18 cellular contexts compared by ENCODE assay signal in the genomic region with DNA sequence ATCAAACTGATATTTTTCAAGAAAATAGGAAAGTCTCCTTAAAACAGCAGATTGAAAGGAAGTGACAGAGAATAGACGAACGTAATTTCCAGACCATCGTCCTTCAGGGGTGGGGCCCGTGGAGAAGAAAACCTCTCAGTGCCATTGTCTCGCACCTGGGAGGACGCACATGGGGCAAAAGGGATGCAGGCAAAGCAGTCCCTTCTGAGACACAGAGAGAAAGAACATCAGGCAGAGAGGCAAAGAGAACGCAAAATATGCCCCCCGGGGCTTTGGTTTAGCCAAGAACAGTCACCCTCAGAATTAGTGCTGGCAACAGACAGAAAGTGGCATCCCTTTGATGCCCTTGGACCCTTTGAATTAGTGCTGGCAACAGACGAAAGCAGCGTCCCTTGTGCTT. TPM values are rescaled to one million over a fixed set of nuclear protein-coding genes. Genes with fewer than 3 reads are reported as not detected.
DNase-seq lines count a peak whose midpoint lies in the region; ATAC-seq, FAIRE-seq and TF ChIP-seq lines count a peak whose summit lies in the region.
"Had no signal": no experiment of that assay in that cellular context is flagged by ENCODE, and none has a peak within 500 bp of the region (broad histone marks: within the 10 kb centered on the region; RNA-seq: fewer than 3 reads in every experiment).

No MANE protein-coding gene starts in this region.

- no TSS peak for BruUV-seq in endothelial cell of umbilical vein (replicated peaks; lab: Mats Ljungman, UMichigan)

- no peaks in the 10 kb centered on the region for H3F3A ChIP-seq in GM23338 (replicated peaks; ENCODE audit: low read depth)

- H3K9me3 ChIP-seq in BLaER1 (no peaks in the 10 kb centered on the region), endothelial cell of umbilical vein (replicated peaks; ENCODE audit: control insufficient read depth, insufficient read depth, low read length) (no peaks in the 10 kb centered on the region)
- no peaks in the 10 kb centered on the region for H3K9me3 ChIP-seq in CD4-positive, alpha-beta memory T cell (ENCODE audit: control insufficient read depth in 1 of 2, low read length in 2 of 2)
- H3K9me3 ChIP-seq: Caco-2 had no signal

- peaks cover 58% of the 10 kb centered on the region for H3K4me1 ChIP-seq in BLaER1
- H3K4me1 ChIP-seq in GM23338 (ENCODE audit: insufficient read depth) = no peaks in the 10 kb centered on the region
- peaks cover 6% of the 10 kb centered on the region for H3K4me1 ChIP-seq in endothelial cell of umbilical vein (ENCODE audit: control insufficient read depth, extremely low read depth, insufficient read depth, low read length)
- no peaks in the 10 kb centered on the region for H3K4me1 ChIP-seq in CD4-positive, alpha-beta memory T cell (ENCODE audit: insufficient read depth, low read length)
- H3K4me1 ChIP-seq: Caco-2 had no signal

- peaks cover 15% of the 10 kb centered on the region for H3K4me1 Mint-ChIP-seq in GM23338
- H3K4me1 Mint-ChIP-seq in CD4-positive, alpha-beta memory T cell = peaks cover 3 to 8% (median 6%) of the 10 kb centered on the region in 4 donors
- H3K4me1 Mint-ChIP-seq: B cell, CD14-positive monocyte had no signal

- CTCF ChIA-PET in endothelial cell of umbilical vein (lab: Charles Lee) = no interaction called here
- CTCF ChIA-PET in CD4-positive, alpha-beta memory T cell (lab: Charles Lee; ENCODE audit: partially characterized antibody) = no interaction called here

- no peak overlapping the region for H3K4me3 Mint-ChIP-seq in GM23338
- H3K4me3 Mint-ChIP-seq in CD4-positive, alpha-beta memory T cell = no peak overlapping the region
- H3K4me3 Mint-ChIP-seq: B cell, CD14-positive monocyte had no signal

- no peak for TF ChIP-seq POLR2A in endothelial cell of umbilical vein (IDR thresholded peaks at IDR 0.05; ENCODE audit: low read depth, low read length)

- no peak for TF ChIP-seq CTCF in GM23338 (conservative IDR thresholded peaks at IDR 0.05; ENCODE audit: low read depth in 2 of 2)
- TF ChIP-seq CTCF in endothelial cell of umbilical vein (IDR thresholded peaks at IDR 0.05; ENCODE audit: extremely low read depth in 1 of 2, insufficient read depth in 1 of 2, low read depth in 1 of 2, low read length in 2 of 2) = no peak

- FAIRE-seq in endothelial cell of umbilical vein (lab: Jason Lieb, UNC) = no peak
- FAIRE-seq: A204.1, GM12892, HepG2 had no signal

- H3K9me2 ChIP-seq in GM23338 (ENCODE audit: insufficient read depth) = no peaks in the 10 kb centered on the region

- peaks cover 7% of the 10 kb centered on the region for H3K27me3 Mint-ChIP-seq in GM23338 (ENCODE audit: insufficient read depth, low read depth, poor library complexity)
- peaks cover 22 to 32% of the 10 kb centered on the region in 2 donors for H3K27me3 Mint-ChIP-seq in CD4-positive, alpha-beta memory T cell

- H2AFZ ChIP-seq in GM23338 (0 out of 2 replicates have a peak overlapping the region, but pooled peaks have one; percentile 23), endothelial cell of umbilical vein (ENCODE audit: low read depth, low read length) (no peak overlapping the region)

- H3K36me3 Mint-ChIP-seq in GM23338 (ENCODE audit: low read depth) = no peaks in the 10 kb centered on the region
- no peaks in the 10 kb centered on the region for H3K36me3 Mint-ChIP-seq in CD4-positive, alpha-beta memory T cell
- H3K36me3 Mint-ChIP-seq: CD14-positive monocyte; CD8-positive, alpha-beta memory T cell had no signal

- no peak for ATAC-seq in GM23338
- no peak for ATAC-seq in HG03342 (IDR thresholded peaks at IDR 0.05; ENCODE audit: unreplicated experiment)
- no peak for ATAC-seq in GM19023 (IDR thresholded peaks at IDR 0.05; ENCODE audit: unreplicated experiment)
- ATAC-seq: HepG2 had no signal

- H3K27me3 ChIP-seq in BLaER1 (no peaks in the 10 kb centered on the region), GM23338 (ENCODE audit: insufficient read depth) (no peaks in the 10 kb centered on the region), endothelial cell of umbilical vein (ENCODE audit: control insufficient read depth in 2 of 2, insufficient read depth in 2 of 2, low read length in 2 of 2) (peaks cover 15 to 19% of the 10 kb centered on the region in 2 experiments)
- H3K27me3 ChIP-seq in CD4-positive, alpha-beta memory T cell (ENCODE audit: insufficient read depth, low read length) = peaks cover 3% of the 10 kb centered on the region

- H4K20me1 ChIP-seq in BLaER1 (0 out of 2 replicates have a peak, but pooled peaks cover 6% of the 10 kb centered on the region), GM23338 (replicated peaks; ENCODE audit: insufficient read depth) (no peaks in the 10 kb centered on the region), endothelial cell of umbilical vein (replicated peaks; ENCODE audit: control insufficient read depth, extremely low read depth, insufficient read depth, low read length) (no peaks in the 10 kb centered on the region)

- no peak overlapping the region for H3K27ac ChIP-seq in BLaER1
- H3K27ac ChIP-seq in GM23338 (ENCODE audit: low read depth) = no peak overlapping the region
- H3K27ac ChIP-seq in endothelial cell of umbilical vein (ENCODE audit: insufficient read depth, low read depth, low read length) = no peak overlapping the region
- no peak overlapping the region for H3K27ac ChIP-seq in CD4-positive, alpha-beta memory T cell (ENCODE audit: low read depth, low read length)

- H3K9ac ChIP-seq in BLaER1 = no peak overlapping the region
- no peak overlapping the region for H3K9ac ChIP-seq in endothelial cell of umbilical vein (replicated peaks; ENCODE audit: extremely low read depth, insufficient read depth, low read length)

- DNase-seq in GM23338 (ENCODE audit: low spot score) = no peak
- no peak for DNase-seq in endothelial cell of umbilical vein (ENCODE audit: low read depth, low spot score)
- DNase-seq in posterior vena cava (ENCODE audit: low spot score) = peak; percentile 34
- no peak for DNase-seq in CD4-positive, alpha-beta memory T cell
- DNase-seq: Caco-2; CD8-positive, alpha-beta memory T cell; DND-41; GDM1 had no signal

- no peak overlapping the region for H3K27ac Mint-ChIP-seq in GM23338
- H3K27ac Mint-ChIP-seq in CD4-positive, alpha-beta memory T cell = no peak overlapping the region
- H3K27ac Mint-ChIP-seq: B cell; CD8-positive, alpha-beta memory T cell had no signal

- no peaks in the 10 kb centered on the region; the same call in 2 of the 3 replicates for H3K9me3 Mint-ChIP-seq in GM23338
- no peaks in the 10 kb centered on the region for H3K9me3 Mint-ChIP-seq in CD4-positive, alpha-beta memory T cell
- H3K9me3 Mint-ChIP-seq: CD8-positive, alpha-beta memory T cell had no signal

- peak overlapping the region; percentile 56 for H3K4me2 ChIP-seq in BLaER1
- no peak overlapping the region for H3K4me2 ChIP-seq in GM23338
- H3K4me2 ChIP-seq in endothelial cell of umbilical vein (ENCODE audit: insufficient read depth, low read length) = peak overlapping the region; percentile 16

- POLR2A ChIA-PET in endothelial cell of umbilical vein (lab: Charles Lee) = no interaction called here
- POLR2A ChIA-PET in CD4-positive, alpha-beta memory T cell (lab: Charles Lee; ENCODE audit: partially characterized antibody) = no interaction called here

- no peaks in the 10 kb centered on the region for H3K9me1 ChIP-seq in endothelial cell of umbilical vein (replicated peaks; ENCODE audit: control insufficient read depth, extremely low read depth, insufficient read depth, low read length)

- intact Hi-C loops in endothelial cell of umbilical vein (cut with micrococcal nuclease) (no loop called here), posterior vena cava (cut with DNase I) (no loop called here)
- intact Hi-C loops in CD4-positive, alpha-beta memory T cell (cut with micrococcal nuclease) = no loop called here

- H3K79me2 ChIP-seq in GM23338 (replicated peaks; ENCODE audit: insufficient read depth) (no peaks in the 10 kb centered on the region), endothelial cell of umbilical vein (ENCODE audit: control insufficient read depth, insufficient read depth, low read length) (no peaks in the 10 kb centered on the region)

- dilution Hi-C loops in endothelial cell of umbilical vein (cut with MboI; ENCODE audit: extremely low pct_ligation_motif_present, low sequenced_read_pairs) = no loop called here

- H3K4me3 ChIP-seq in BLaER1 = no peak overlapping the region
- no peak overlapping the region for H3K4me3 ChIP-seq in GM23338
- no peak overlapping the region for H3K4me3 ChIP-seq in endothelial cell of umbilical vein (replicated peaks in 1 of 3; ENCODE audit: insufficient read depth in 1 of 3, low read depth in 1 of 3, low read length in 3 of 3)
- H3K4me3 ChIP-seq in CD4-positive, alpha-beta memory T cell (ENCODE audit: low read length in 2 of 2) = no peak overlapping the region

- H3K36me3 ChIP-seq in BLaER1 (no peaks in the 10 kb centered on the region), GM23338 (ENCODE audit: insufficient read depth) (no peaks in the 10 kb centered on the region), endothelial cell of umbilical vein (ENCODE audit: control insufficient read depth in 2 of 2, extremely low read depth in 1 of 2, insufficient read depth in 2 of 2, low read length in 2 of 2) (no peaks in the 10 kb centered on the region)
- H3K36me3 ChIP-seq in CD4-positive, alpha-beta memory T cell (ENCODE audit: insufficient read depth, low read length) = no peaks in the 10 kb centered on the region

RNA-seq across cellular contexts. Expression of gene MUC20, which starts 37.0 kb away (rescaled TPM):
- 0.12 TPM in 1 of 2 replicates, not detected in the other for total RNA-seq in GM23338 (2014; rRNA removed; shearing (Covaris generic))
- polyA plus RNA-seq in GM23338 (2016; fragmentation: Nextera tagmentation; extraction: Ambion mirVana) (0.29 TPM in 1 of 2 replicates, not detected in the other), endothelial cell of umbilical vein (0.18 TPM in 1 of 2 replicates, not detected in the other)
- total RNA-seq in endothelial cell of umbilical vein (0.62 and 0.81 TPM in 2 replicates), posterior vena cava (1 to 10 TPM; 3.8 to 9.4 TPM)
- polyA plus RNA-seq in endothelial cell of umbilical vein (2011; cell fraction: cytosol; rRNA removed) = not detected in 2 replicates
- 0.17 and 0.35 TPM in 2 replicates for polyA plus RNA-seq in endothelial cell of umbilical vein (2011; cell fraction: nucleus; rRNA removed)
- 0.12 and 0.31 TPM in 2 replicates for polyA plus RNA-seq in endothelial cell of umbilical vein (2012)
- polyA minus RNA-seq in endothelial cell of umbilical vein = not detected in 2 replicates
- not detected for polyA minus RNA-seq in endothelial cell of umbilical vein (2011; cell fraction: cytosol; rRNA and poly(A)+ RNA removed)
- not detected in 2 replicates for polyA minus RNA-seq in endothelial cell of umbilical vein (2011; cell fraction: nucleus; rRNA and poly(A)+ RNA removed)
- total RNA-seq in CD4-positive, alpha-beta memory T cell = 10 to 100 TPM in 1 of 2 experiments, 1 to 10 TPM in 1; 9.9 to 12.5 TPM
- polyA plus RNA-seq in CD4-positive, alpha-beta memory T cell = under 1 TPM; 0.54 to 0.70 TPM
- total RNA-seq: HT1080 had no signal
- polyA plus RNA-seq: CD14-positive monocyte; CD8-positive, alpha-beta memory T cell had no signal

RNA-seq across cellular contexts. Expression of gene MUC4, which starts 53.9 kb away (rescaled TPM):
- total RNA-seq in GM23338 (2014; rRNA removed; shearing (Covaris generic)) = 1.3 and 1.6 TPM in 2 replicates
- polyA plus RNA-seq in GM23338 (2016; fragmentation: Nextera tagmentation; extraction: Ambion mirVana) (0.80 and 1.3 TPM in 2 replicates), endothelial cell of umbilical vein (0.04 and 0.06 TPM in 2 replicates)
- total RNA-seq in endothelial cell of umbilical vein (not detected in 2 replicates), posterior vena cava (not detected)
- polyA plus RNA-seq in endothelial cell of umbilical vein (2011; cell fraction: cytosol; rRNA removed) = 0.05 TPM in 1 of 2 replicates, not detected in the other
- not detected in 2 replicates for polyA plus RNA-seq in endothelial cell of umbilical vein (2011; cell fraction: nucleus; rRNA removed)
- 0.11 TPM in 1 of 2 replicates, not detected in the other for polyA plus RNA-seq in endothelial cell of umbilical vein (2012)
- 0.34 TPM in 1 of 2 replicates, not detected in the other for polyA minus RNA-seq in endothelial cell of umbilical vein
- not detected for polyA minus RNA-seq in endothelial cell of umbilical vein (2011; cell fraction: cytosol; rRNA and poly(A)+ RNA removed)
- polyA minus RNA-seq in endothelial cell of umbilical vein (2011; cell fraction: nucleus; rRNA and poly(A)+ RNA removed) = 0.14 TPM in 1 of 2 replicates, not detected in the other
- total RNA-seq in CD4-positive, alpha-beta memory T cell = not detected
- polyA plus RNA-seq in CD4-positive, alpha-beta memory T cell = not detected
- total RNA-seq: H4, HepG2 had no signal
- polyA plus RNA-seq: CD14-positive monocyte; CD8-positive, alpha-beta memory T cell; HepG2 had no signal
